37 cellular contexts compared by ENCODE assay signal in genomic region chr1:145759713-145760112, GRCh38. TPM values are rescaled to one million over a fixed set of nuclear protein-coding genes. Genes with fewer than 3 reads are reported as not detected.
"Had no signal": no experiment of that assay in that cellular context is flagged by ENCODE, and none has a peak within 500 bp of the region (broad histone marks: within the 10 kb centered on the region; RNA-seq: fewer than 3 reads in every experiment).

No MANE protein-coding gene starts in this region.

- H3K27me3 ChIP-seq: brain microvascular endothelial cell, dorsolateral prefrontal cortex, esophagus squamous epithelium, gastroesophageal sphincter, heart right ventricle had no signal

- H3K4me1 ChIP-seq: esophagus squamous epithelium had no signal

- FAIRE-seq: astrocyte, bronchial epithelial cell, endometrium, endothelial cell of umbilical vein had no signal

- ATAC-seq: activated CD4-positive, CD25-positive, alpha-beta regulatory T cell treated with anti-CD3 and anti-CD28 coated beads, Interleukin-2, amount 50 U/mL, for 24 hours; activated CD8-positive, alpha-beta T cell treated with anti-CD3 and anti-CD28 coated beads for 36 hours; activated T-cell treated with anti-CD3 and anti-CD28 coated beads, Interleukin-2, amount 50 U/mL, for 4 hours; effector memory CD8-positive, alpha-beta T cell; gastroesophageal sphincter; T-helper 17 cell had no signal

- H3K9me3 ChIP-seq: esophagus squamous epithelium, gastroesophageal sphincter had no signal

- H3K9me3 Mint-ChIP-seq: activated T-cell treated with anti-CD3 and anti-CD28 coated beads, Interleukin-2, amount 50 U/mL, for 4 hours; central memory CD8-positive, alpha-beta T cell; effector memory CD8-positive, alpha-beta T cell had no signal

- DNase-seq: activated B cell treated with CpG ODN at 0.5 μM for 24 hours; activated CD4-positive, alpha-beta T cell treated with anti-CD3 and anti-CD28 coated beads for 48 hours; activated CD4-positive, alpha-beta T cell treated with anti-CD3 and anti-CD28 coated beads, Interleukin-2, amount 50 U/mL, for 1 hour; activated CD4-positive, alpha-beta T cell treated with anti-CD3 and anti-CD28 coated beads, Interleukin-2, amount 50 U/mL, for 48 hours; activated CD8-positive, alpha-beta memory T cell treated with anti-CD3 and anti-CD28 coated beads for 24 hours; activated CD8-positive, alpha-beta T cell treated with anti-CD3 and anti-CD28 coated beads for 36 hours; activated effector memory CD4-positive, alpha-beta T cell treated with anti-CD3 and anti-CD28 coated beads, Interleukin-2, amount 50 U/mL, for 16 hours; activated naive CD4-positive, alpha-beta T cell treated with anti-CD3 and anti-CD28 coated beads for 36 hours; activated T-cell treated with anti-CD3 and anti-CD28 coated beads, Interleukin-2, amount 50 U/mL, for 4 hours; amniotic stem cell; anterior cingulate cortex; brain microvascular endothelial cell; dorsolateral prefrontal cortex; effector memory CD8-positive, alpha-beta T cell; esophagus squamous epithelium; foreskin melanocyte; heart right ventricle; T-helper 1 cell; T-helper 17 cell; T1000; WERI-Rb-1 had no signal

- H3K4me3 ChIP-seq: coronary artery, dorsolateral prefrontal cortex, esophagus squamous epithelium, gastroesophageal sphincter, heart right ventricle had no signal

- H3K27ac Mint-ChIP-seq: activated B cell treated with CpG ODN at 0.5 μM for 24 hours; activated CD8-positive, alpha-beta T cell treated with anti-CD3 and anti-CD28 coated beads for 36 hours; activated naive CD4-positive, alpha-beta T cell treated with anti-CD3 and anti-CD28 coated beads for 36 hours; activated naive CD8-positive, alpha-beta T cell; activated T-helper 2 cell treated with anti-CD3 and anti-CD28 coated beads, Interferon-gamma antibody, Interleukin-2, Interleukin-4, amounts not matched to agents 10 μg/mL and 5 μg/mL and 100 μg/mL, durations not matched to agents 14 hours and 24 hours and 36 hours; dendritic cell treated with granulocyte-macrophage colony-stimulating factor and Interleukin-4, amounts not matched to agents 40 ng/mL and 50 ng/mL, for 4 days; T-helper 17 cell; T-helper 2 cell treated with Interferon-gamma antibody and Interleukin-4, amounts not matched to agents 5 μg/mL and 100 μg/mL, for 36 hours had no signal

- H3K27ac ChIP-seq: brain microvascular endothelial cell, coronary artery, epithelial cell of prostate, esophagus squamous epithelium, gastroesophageal sphincter, heart right ventricle, WERI-Rb-1 had no signal

RNA-seq across cellular contexts. Expression of gene CD160, which starts 40.4 kb away (rescaled TPM):
- total RNA-seq: activated B cell treated with CpG ODN at 0.5 μM for 24 hours; activated naive CD4-positive, alpha-beta T cell treated with anti-CD3 and anti-CD28 coated beads for 36 hours; activated T-helper 2 cell treated with anti-CD3 and anti-CD28 coated beads, Interferon-gamma antibody, Interleukin-2, Interleukin-4, amounts not matched to agents 10 μg/mL and 5 μg/mL and 100 μg/mL, durations not matched to agents 14 hours and 24 hours and 36 hours; astrocyte; bronchial epithelial cell; cerebellum; endothelial cell of umbilical vein; esophagus squamous epithelium; fibroblast of lung; glomerular endothelial cell had no signal
- polyA plus RNA-seq: endothelial cell of umbilical vein, fibroblast of lung had no signal

RNA-seq across cellular contexts. Expression of gene PDZK1, which starts 52.5 kb away (rescaled TPM):
- total RNA-seq: activated CD8-positive, alpha-beta T cell treated with anti-CD3 and anti-CD28 coated beads for 36 hours; activated naive CD4-positive, alpha-beta T cell treated with anti-CD3 and anti-CD28 coated beads for 36 hours; activated T-helper 2 cell treated with anti-CD3 and anti-CD28 coated beads, Interferon-gamma antibody, Interleukin-2, Interleukin-4, amounts not matched to agents 10 μg/mL and 5 μg/mL and 100 μg/mL, durations not matched to agents 14 hours and 24 hours and 36 hours; glomerular endothelial cell had no signal
